ENCODE assay signal across 8 cellular contexts in genomic region chr2:171894612-171894947, GRCh38. TPM values are rescaled to one million over a fixed set of nuclear protein-coding genes. Genes with fewer than 3 reads are reported as not detected.
DNase-seq lines count a peak whose midpoint lies in the region; ATAC-seq, FAIRE-seq and TF ChIP-seq lines count a peak whose summit lies in the region.

No MANE protein-coding gene starts in this region.

- H3K4me1 ChIP-seq in Panc1 (ENCODE audit: control insufficient read depth, insufficient read depth, low read length) (peaks cover 7% of the 10 kb centered on the region), pancreas (peaks cover 5 to 18% (median 15%) of the 10 kb centered on the region in 3 donors)

- DNase-seq in Calu3 = no peak
- DNase-seq in Panc1 (ENCODE audit: low read depth, low spot score) = no peak
- DNase-seq in epithelial cell of proximal tubule (ENCODE audit: low read depth) = no peak
- DNase-seq in pancreas = no peak
- no peak for DNase-seq in H54 (ENCODE audit: insufficient read length, low spot score)
- no peak for DNase-seq in Kasumi-1 (lab: John Stamatoyannopoulos, UW)

- WGBS in pancreas, 2 donors = 33 to 39% methylated on average over 10 of the region's 10 CpGs

- no peaks in the 10 kb centered on the region for H3K27me3 Mint-ChIP-seq in Calu3 (ENCODE audit: unreplicated experiment)

- CTCF ChIA-PET in Calu3 (lab: Charles Lee) = no interaction called here
- CTCF ChIA-PET in Panc1 (lab: Charles Lee) = interaction anchor here (0.5 to 0.6 kb wide), 2 partner anchors 45 to 209 kb away, joined by 3 read pairs; no protein-coding TSS in a partner anchor

- no peak for FAIRE-seq in pancreas (lab: Jason Lieb, UNC)
- FAIRE-seq in H54 (lab: Jason Lieb, UNC) = no peak

- H3K36me3 Mint-ChIP-seq in Calu3 (ENCODE audit: insufficient read depth, unreplicated experiment) = peaks cover 18% of the 10 kb centered on the region

- intact Hi-C loops in Calu3 (cut with micrococcal nuclease; ENCODE audit: unreplicated experiment) = loop anchor here (1.0 kb wide), 1 partner anchor 209 kb away; no protein-coding TSS in a partner anchor
- intact Hi-C loops in Panc1 (cut with micrococcal nuclease; ENCODE audit: unreplicated experiment) = no loop called here
- intact Hi-C loops in pancreas (cut with DNase I) = no loop called here

- no peaks in the 10 kb centered on the region for H3K9me3 Mint-ChIP-seq in Calu3 (ENCODE audit: low read depth, unreplicated experiment)

- ATAC-seq in Panc1 (no peak; the same call in 1 of the 2 replicates), pancreas (no peak), HG02970 (IDR thresholded peaks at IDR 0.05; ENCODE audit: low FRiP score, unreplicated experiment) (no peak), GM21381 (IDR thresholded peaks at IDR 0.05; ENCODE audit: unreplicated experiment) (no peak)

- H3K4me3 ChIP-seq in Panc1 (ENCODE audit: low read depth in 2 of 2, low read length in 2 of 2) (peak overlapping the region; percentile 95 to 97), epithelial cell of proximal tubule (ENCODE audit: low read depth, low read length) (peak overlapping the region; percentile 99), pancreas (peak overlapping the region; percentile 51 to 76 (median 61))

- in situ Hi-C loops in Panc1 (cut with HindIII; ENCODE audit: low pct_unique_long_range_greater_than_20kb, low sequenced_read_pairs) = no loop called here

- H3K27ac ChIP-seq in Panc1 (ENCODE audit: low read length) (peak overlapping the region; percentile 92), pancreas (peak overlapping the region in 2 of 4 donors; percentile 12 to 75)

- H3K36me3 ChIP-seq in Panc1 (ENCODE audit: control insufficient read depth, insufficient read depth, low read length) (no peaks in the 10 kb centered on the region; the same call in 1 of the 2 replicates), pancreas (no peaks in the 10 kb centered on the region)

- H3K27ac Mint-ChIP-seq in Calu3 (ENCODE audit: unreplicated experiment) = no peak overlapping the region

- no TSS peak for BruUV-seq in Calu3 (replicated peaks; lab: Mats Ljungman, UMichigan)
- BruUV-seq in Panc1 (replicated peaks; lab: Mats Ljungman, UMichigan) = no TSS peak

- no peak for TF ChIP-seq CTCF in Calu3 (IDR thresholded peaks at IDR 0.05; ENCODE audit: unreplicated experiment)
- TF ChIP-seq CTCF in Panc1 (IDR thresholded peaks at IDR 0.05) = no peak
- TF ChIP-seq CTCF in epithelial cell of proximal tubule (conservative IDR thresholded peaks at IDR 0.05; ENCODE audit: low read depth, low read length) = no peak
- no peak for TF ChIP-seq CTCF in pancreas (IDR thresholded peaks at IDR 0.05)

- H3K9me3 ChIP-seq in Panc1 (ENCODE audit: control insufficient read depth, insufficient read depth, low read depth, low read length) = no peaks in the 10 kb centered on the region
- H3K9me3 ChIP-seq in pancreas = no peaks in the 10 kb centered on the region

- POLR2A ChIA-PET in Panc1 (lab: Charles Lee) = no interaction called here

- TF ChIP-seq POLR2A in H54 (IDR thresholded peaks at IDR 0.05; ENCODE audit: low read depth, low read length) = no peak

- H3K4me1 Mint-ChIP-seq in Calu3 (ENCODE audit: low read depth, unreplicated experiment) = peaks cover 9% of the 10 kb centered on the region

- H3K4me3 Mint-ChIP-seq in Calu3 (ENCODE audit: low read depth, unreplicated experiment) = peak overlapping the region; percentile 89

- H3K27me3 ChIP-seq in Panc1 (ENCODE audit: control insufficient read depth, insufficient read depth, low read length) (no peaks in the 10 kb centered on the region), pancreas (no peaks in the 10 kb centered on the region)

RNA-seq across cellular contexts. Expression of gene SLC25A12, which starts 0.5 kb away (rescaled TPM):
- total RNA-seq in Calu3 (2022) (11.9 and 17.8 TPM in 2 replicates), Panc1 (2021; ENCODE audit: unreplicated experiment) (17.8 TPM), epithelial cell of proximal tubule (8.6 and 12.4 TPM in 2 replicates), pancreas (1 to 10 TPM; 1.7 to 4.3 (median 3.0) TPM)
- polyA plus RNA-seq in Panc1 (2012; ENCODE audit: insufficient read length) = 9.0 TPM
- 1 to 10 TPM; 2.8 to 8.9 TPM for polyA plus RNA-seq in pancreas

RNA-seq across cellular contexts. Expression of gene HAT1, which starts 27.7 kb away (rescaled TPM):
- total RNA-seq in Calu3 (2022) (58.2 and 64.3 TPM in 2 replicates), Panc1 (2021; ENCODE audit: unreplicated experiment) (74.7 TPM), epithelial cell of proximal tubule (68.9 and 71.5 TPM in 2 replicates), pancreas (10 to 100 TPM; 13.5 to 19.0 (median 16.2) TPM)
- 31.1 TPM for polyA plus RNA-seq in Panc1 (2012; ENCODE audit: insufficient read length)
- polyA plus RNA-seq in pancreas = 10 to 100 TPM in 1 of 2 donors, 1 to 10 TPM in 1; 7.8 to 20.1 TPM
